ENCODE assay signal across 32 cellular contexts in the genomic region with DNA sequence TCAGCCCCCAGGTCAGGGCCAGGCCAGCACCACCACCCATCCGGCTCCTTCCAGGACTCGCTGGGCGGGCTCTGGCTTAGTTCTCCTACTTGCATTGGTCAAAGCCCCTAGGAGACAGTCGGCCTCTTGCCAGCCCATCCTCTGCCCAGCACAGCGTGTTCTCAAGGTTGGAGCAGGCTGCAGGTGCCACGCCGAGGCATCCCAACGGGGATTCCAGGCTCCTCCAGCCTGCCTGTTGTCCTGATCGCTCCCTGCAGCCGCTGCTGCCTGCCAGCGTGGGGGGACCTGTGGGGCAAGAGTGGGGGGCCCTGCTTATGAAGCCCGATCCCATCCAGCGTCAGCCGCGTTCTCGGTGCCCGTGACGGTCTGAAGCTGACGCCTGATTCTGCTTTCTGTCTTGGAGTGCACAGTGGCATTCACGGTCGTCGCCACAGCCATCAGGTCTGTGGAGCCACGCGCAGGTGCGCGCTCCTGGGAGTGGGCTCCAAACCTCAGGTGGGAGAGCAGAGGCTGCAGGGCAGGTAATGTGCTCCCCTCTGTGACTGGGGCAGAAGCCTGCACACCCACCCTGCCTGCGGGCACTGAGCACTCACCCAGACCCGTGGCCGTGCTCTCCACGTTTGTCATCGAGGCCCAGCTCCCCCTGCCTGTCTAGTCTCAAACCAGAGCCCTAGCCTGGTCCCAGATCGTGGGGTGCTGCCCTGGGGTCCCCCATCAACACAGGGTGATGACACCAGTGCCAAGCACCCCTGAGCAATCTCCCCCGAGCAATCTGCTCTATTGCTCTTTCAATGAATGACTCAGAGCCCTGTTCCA.
"Had no signal": no experiment of that assay in that cellular context is flagged by ENCODE, and none has a peak within 500 bp of the region (broad histone marks: within the 10 kb centered on the region; RNA-seq: fewer than 3 reads in every experiment).

No MANE protein-coding gene starts in this region.

- H3K27ac ChIP-seq: colonic mucosa, epithelial cell of prostate, foreskin keratinocyte, gastroesophageal sphincter, heart left ventricle, hepatocyte, left ventricle myocardium inferior, parathyroid adenoma, prostate gland, right atrium auricular region, skin epidermis, stomach, thyroid gland had no signal

- H3K9me3 ChIP-seq: colonic mucosa, mucosa of descending colon, prostate gland, thyroid gland had no signal

- ATAC-seq: esophagus mucosa; foreskin keratinocyte; gastroesophageal sphincter; left colon; mucosa of descending colon; natural killer cell treated with Interleukin-12 subunit alpha and Interleukin-12 subunit beta and Interleukin-15 and Interleukin-18, amount 100 ng/mL, for 72 hours had no signal

- H3K4me1 Mint-ChIP-seq: central memory CD8-positive, alpha-beta T cell; endodermal cell; mesothelial cell of epicardium; neural crest cell had no signal

- H3K4me3 Mint-ChIP-seq: central memory CD8-positive, alpha-beta T cell; dendritic cell treated with granulocyte-macrophage colony-stimulating factor and Interleukin-4, amounts not matched to agents 40 ng/mL and 50 ng/mL, for 4 days; endodermal cell; memory B cell; mesothelial cell of epicardium; natural killer cell treated with Interleukin-12 subunit alpha and Interleukin-12 subunit beta and Interleukin-15 and Interleukin-18, amount 100 ng/mL, for 72 hours; neural crest cell had no signal

- H3K4me3 ChIP-seq: colonic mucosa, gastroesophageal sphincter, heart left ventricle, hepatocyte, left ventricle myocardium inferior, lung, mucosa of descending colon, prostate gland, right atrium auricular region, skin epidermis, stomach, thyroid gland had no signal

- H3K36me3 Mint-ChIP-seq: memory B cell, mesothelial cell of epicardium, naive B cell had no signal

- H3K36me3 ChIP-seq: colonic mucosa, gastroesophageal sphincter, heart left ventricle, left ventricle myocardium inferior, prostate gland, right atrium auricular region, stomach, thyroid gland had no signal

- H3K27ac Mint-ChIP-seq: dendritic cell treated with granulocyte-macrophage colony-stimulating factor and Interleukin-4, amounts not matched to agents 40 ng/mL and 50 ng/mL, for 4 days; endodermal cell; memory B cell; mesothelial cell of epicardium; naive B cell; natural killer cell treated with Interleukin-12 subunit alpha and Interleukin-12 subunit beta and Interleukin-15 and Interleukin-18, amount 100 ng/mL, for 72 hours had no signal

- H3K4me1 ChIP-seq: colonic mucosa, foreskin keratinocyte, gastroesophageal sphincter, heart left ventricle, left ventricle myocardium inferior, parathyroid adenoma, prostate gland, right atrium auricular region, stomach, thyroid gland had no signal

- DNase-seq: colonic mucosa; effector CD8-positive, alpha-beta T cell; endodermal cell; foreskin keratinocyte; kidney glomerular epithelial cell; left colon; left ventricle myocardium inferior; naive B cell; stimulated activated CD4-positive, alpha-beta T cell treated with anti-CD3 and anti-CD28 coated beads, Interleukin-15, amount 100 ng/mL, for 24 hours; stimulated activated CD4-positive, alpha-beta T cell treated with anti-CD3 and anti-CD28 coated beads, Interleukin-2, amount 100 ng/mL, for 48 hours; stimulated activated CD8-positive, alpha-beta memory T cell treated with anti-CD3 and anti-CD28 coated beads, Interleukin-4, amount 100 ng/mL, for 48 hours; stimulated activated naive CD4-positive, alpha-beta T cell; stomach; thyroid gland; trophoblast cell had no signal

- H3K27me3 Mint-ChIP-seq: dendritic cell treated with granulocyte-macrophage colony-stimulating factor and Interleukin-4, amounts not matched to agents 40 ng/mL and 50 ng/mL, for 4 days; memory B cell; natural killer cell treated with Interleukin-12 subunit alpha and Interleukin-12 subunit beta and Interleukin-15 and Interleukin-18, amount 100 ng/mL, for 72 hours had no signal

- H3K27me3 ChIP-seq: colonic mucosa, foreskin keratinocyte, hepatocyte, right atrium auricular region, thyroid gland had no signal
